ENCODE assay signal across 9 cellular contexts in the genomic region with DNA sequence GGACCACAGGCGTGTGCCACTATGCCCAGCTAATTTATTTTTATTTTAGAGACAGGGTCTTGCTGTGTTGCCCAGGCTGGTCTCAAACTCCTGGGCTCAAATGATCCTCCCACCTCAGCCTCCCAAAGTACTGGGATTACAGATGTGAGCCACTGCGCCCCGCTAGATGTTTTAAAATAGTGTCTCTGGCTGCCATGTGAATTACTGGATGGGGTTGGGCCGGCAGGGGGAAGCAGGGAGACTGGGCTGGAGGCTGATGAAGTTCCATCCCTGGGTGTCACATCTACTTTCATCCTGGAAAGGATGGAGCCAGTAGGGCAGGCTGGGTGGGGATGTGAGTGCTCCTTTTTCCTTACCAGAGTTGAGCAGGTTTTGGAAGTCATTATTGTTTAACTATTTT. TPM values are rescaled to one million over a fixed set of nuclear protein-coding genes. Genes with fewer than 3 reads are reported as not detected.
DNase-seq lines count a peak whose midpoint lies in the region; ATAC-seq and TF ChIP-seq lines count a peak whose summit lies in the region.
"Had no signal": no experiment of that assay in that cellular context is flagged by ENCODE, and none has a peak within 500 bp of the region (broad histone marks: within the 10 kb centered on the region; RNA-seq: fewer than 3 reads in every experiment).

No MANE protein-coding gene starts in this region.

- no CpG with 5 or more reads among the region's 4 CpGs for WGBS in iPS DF 6.9 (ENCODE audit: insufficient coverage, insufficient read length)

- TF ChIP-seq POLR2A in vagina (IDR thresholded peaks at IDR 0.05): no peak

- DNase-seq in AG08396 (ENCODE audit: low spot score) (peak; percentile 31), H7 (peak; percentile 76), iPS DF 6.9 (ENCODE audit: low read depth, low spot score) (peak; percentile 7), NCI-H1417 treated with DMSO at 0.1 percent for 48 hours (lab: John Stamatoyannopoulos, UW) (no peak), vagina (ENCODE audit: extremely low spot score in 2 of 2) (no peak), NOMO-1 treated with DMSO at 0.1 percent for 48 hours (lab: John Stamatoyannopoulos, UW; ENCODE audit: unreplicated experiment) (no peak)
- DNase-seq: GDM1 had no signal

- H3K4me1 ChIP-seq in iPS DF 6.9 (ENCODE audit: control insufficient read depth, insufficient read depth, low read length) (no peaks in the 10 kb centered on the region), vagina (no peaks in the 10 kb centered on the region)

- no peak for TF ChIP-seq CTCF in vagina (IDR thresholded peaks at IDR 0.05)

- H3K4me3 ChIP-seq in H7 (ENCODE audit: insufficient read depth, low read depth, low read length): no peak overlapping the region
- no peak overlapping the region for H3K4me3 ChIP-seq in iPS DF 6.9 (ENCODE audit: low read length)
- no peak overlapping the region for H3K4me3 ChIP-seq in vagina

- H3K27me3 ChIP-seq in H7 (ENCODE audit: control insufficient read depth, insufficient read depth, low read length): no peaks in the 10 kb centered on the region
- no peaks in the 10 kb centered on the region; the same call in 1 of the 2 replicates for H3K27me3 ChIP-seq in iPS DF 6.9 (ENCODE audit: control insufficient read depth, insufficient read depth, low read length)
- H3K27me3 ChIP-seq in vagina: no peaks in the 10 kb centered on the region

- H3K9me3 ChIP-seq in iPS DF 6.9 (ENCODE audit: control insufficient read depth, insufficient read depth, low read length): no peaks in the 10 kb centered on the region
- H3K9me3 ChIP-seq in vagina: no peaks in the 10 kb centered on the region

- peak; percentile 61 for ATAC-seq in SK-N-SH treated with all-trans-retinoic acid at 6 μM for 48 hours
- no peak for ATAC-seq in HG03460 (IDR thresholded peaks at IDR 0.05; ENCODE audit: unreplicated experiment)

- H3K27ac ChIP-seq in iPS DF 6.9 (ENCODE audit: low read length): no peak overlapping the region
- H3K27ac ChIP-seq in vagina: no peak overlapping the region

- intact Hi-C loops in vagina (cut with DNase I): no loop called here

- H3K36me3 ChIP-seq in H7 (replicated peaks; ENCODE audit: control insufficient read depth, insufficient read depth, low read length) (no peaks in the 10 kb centered on the region), iPS DF 6.9 (ENCODE audit: control insufficient read depth, insufficient read depth, low read length) (no peaks in the 10 kb centered on the region), vagina (no peaks in the 10 kb centered on the region)

TF ChIP-seq in SK-N-SH treated with all-trans-retinoic acid at 6 μM for 48 hours, 23 proteins besides CTCF, POLR2A, EP300 and RAD21:
- no peak for TF ChIP-seq ZFP3 (CRISPR knock-in tag; IDR thresholded peaks at IDR 0.05)

RNA-seq across cellular contexts. Expression of gene DNAH10, which starts 46.1 kb away (rescaled TPM):
- 0.03 TPM in 1 of 2 replicates, not detected in the other for total RNA-seq in H7 (2014; rRNA removed; shearing (Covaris generic))
- total RNA-seq in vagina: not detected

Comparison
In these comparisons a context has a peak if more than half of its experiments do, and no peak if none do; other contexts are left out.
1. DNase-seq: peak in AG08396 (single experiment), H7 (single experiment) and iPS DF 6.9 (single experiment); none in NCI-H1417 treated with DMSO at 0.1 percent for 48 hours (single experiment), vagina (0 of 2) and NOMO-1 treated with DMSO at 0.1 percent for 48 hours (single experiment).